10 cellular contexts compared by ENCODE assay signal in genomic region chr2:237616373-237617304, GRCh38. TPM values are rescaled to one million over a fixed set of nuclear protein-coding genes. Genes with fewer than 3 reads are reported as not detected.
DNase-seq lines count a peak whose midpoint lies in the region; ATAC-seq and TF ChIP-seq lines count a peak whose summit lies in the region.
"Had no signal": no experiment of that assay in that cellular context is flagged by ENCODE, and none has a peak within 500 bp of the region (broad histone marks: within the 10 kb centered on the region; RNA-seq: fewer than 3 reads in every experiment).

No MANE protein-coding gene starts in this region.

- no peak for TF ChIP-seq CTCF in brain (conservative IDR thresholded peaks at IDR 0.05)
- TF ChIP-seq CTCF in lower lobe of right lung (IDR thresholded peaks at IDR 0.05): no peak
- TF ChIP-seq CTCF in uterus (IDR thresholded peaks at IDR 0.05): no peak
- TF ChIP-seq CTCF in GM13977 (IDR thresholded peaks at IDR 0.05; ENCODE audit: extremely low read depth, insufficient read depth, missing control alignments): no peak

- H3K27ac ChIP-seq in lower lobe of right lung (peak overlapping the region; percentile 81), uterus (peak overlapping the region; percentile 84 to 97), substantia nigra (ENCODE audit: low read depth, low read length, poor library complexity, severe bottlenecking) (no peak overlapping the region)

- in situ Hi-C loops in GM13977 (cut with MboI; ENCODE audit: low pct_unique_long_range_greater_than_20kb, low sequenced_read_pairs, unreplicated experiment): no loop called here

- peaks cover 2% of the 10 kb centered on the region for H3K36me3 Mint-ChIP-seq in activated naive CD8-positive, alpha-beta T cell
- no peaks in the 10 kb centered on the region for H3K36me3 Mint-ChIP-seq in activated naive CD8-positive, alpha-beta T cell treated with anti-CD3 and anti-CD28 coated beads for 36 hours
- no peaks in the 10 kb centered on the region for H3K36me3 Mint-ChIP-seq in brain

- no peak for DNase-seq in activated naive CD8-positive, alpha-beta T cell treated with anti-CD3 and anti-CD28 coated beads for 36 hours
- DNase-seq in lower lobe of right lung (no peak), uterus (no peak), GM13977 (ENCODE audit: low spot score) (no peak), HUDEP-2 (lab: John Stamatoyannopoulos, UW; ENCODE audit: unreplicated experiment in 76 of 76) (no peak), substantia nigra (lab: John Stamatoyannopoulos, UW) (no peak)

- H3K27me3 ChIP-seq in lower lobe of right lung (ENCODE audit: low read depth): no peaks in the 10 kb centered on the region
- no peaks in the 10 kb centered on the region for H3K27me3 ChIP-seq in uterus

- intact Hi-C loops in lower lobe of right lung (cut with DNase I): no loop called here
- intact Hi-C loops in uterus (cut with DNase I; ENCODE audit: low total_unique reads): no loop called here

- peaks cover 40% of the 10 kb centered on the region for H3K4me1 Mint-ChIP-seq in activated naive CD8-positive, alpha-beta T cell (ENCODE audit: low read depth)
- peaks cover 34% of the 10 kb centered on the region for H3K4me1 Mint-ChIP-seq in activated naive CD8-positive, alpha-beta T cell treated with anti-CD3 and anti-CD28 coated beads for 36 hours
- H3K4me1 Mint-ChIP-seq in brain: peaks cover 38% of the 10 kb centered on the region

- H3K4me1 ChIP-seq in lower lobe of right lung: peaks cover 53% of the 10 kb centered on the region
- H3K4me1 ChIP-seq in uterus: peaks cover 20 to 26% of the 10 kb centered on the region in 2 donors

- H3K9me3 Mint-ChIP-seq in activated naive CD8-positive, alpha-beta T cell (ENCODE audit: low read depth): no peaks in the 10 kb centered on the region
- no peaks in the 10 kb centered on the region for H3K9me3 Mint-ChIP-seq in activated naive CD8-positive, alpha-beta T cell treated with anti-CD3 and anti-CD28 coated beads for 36 hours
- peaks cover 0 to 9% (median 0%) of the 10 kb centered on the region in 5 experiments for H3K9me3 Mint-ChIP-seq in brain

- peak overlapping the region; percentile 64 for H3K4me3 Mint-ChIP-seq in activated naive CD8-positive, alpha-beta T cell
- no peak overlapping the region for H3K4me3 Mint-ChIP-seq in activated naive CD8-positive, alpha-beta T cell treated with anti-CD3 and anti-CD28 coated beads for 36 hours
- H3K4me3 Mint-ChIP-seq in brain: peak overlapping the region in 3 of 5 experiments; percentile 18 to 23 (median 23)

- H3K4me3 ChIP-seq in lower lobe of right lung (no peak overlapping the region), uterus (no peak overlapping the region)

- TF ChIP-seq POLR2A in uterus (IDR thresholded peaks at IDR 0.05): no peak

- H3K9me3 ChIP-seq in lower lobe of right lung (no peaks in the 10 kb centered on the region), uterus (no peaks in the 10 kb centered on the region)

- no peaks in the 10 kb centered on the region for H3K27me3 Mint-ChIP-seq in activated naive CD8-positive, alpha-beta T cell
- no peaks in the 10 kb centered on the region for H3K27me3 Mint-ChIP-seq in activated naive CD8-positive, alpha-beta T cell treated with anti-CD3 and anti-CD28 coated beads for 36 hours
- peaks cover 4% of the 10 kb centered on the region for H3K27me3 Mint-ChIP-seq in brain

- ATAC-seq in lower lobe of right lung: peak; percentile 41 to 68

- peak overlapping the region; percentile 17 for H3K27ac Mint-ChIP-seq in activated naive CD8-positive, alpha-beta T cell
- no peak overlapping the region for H3K27ac Mint-ChIP-seq in activated naive CD8-positive, alpha-beta T cell treated with anti-CD3 and anti-CD28 coated beads for 36 hours
- peak overlapping the region; percentile 14 to 91 (median 83) for H3K27ac Mint-ChIP-seq in brain

- H3K36me3 ChIP-seq in lower lobe of right lung: no peaks in the 10 kb centered on the region
- H3K36me3 ChIP-seq in uterus: no peaks in the 10 kb centered on the region

RNA-seq across cellular contexts. Expression of gene LRRFIP1, which starts 10.7 kb away (rescaled TPM):
- 100 to 1,000 TPM; 162 to 164 TPM for total RNA-seq in activated naive CD8-positive, alpha-beta T cell treated with anti-CD3 and anti-CD28 coated beads for 36 hours
- polyA plus RNA-seq in brain (ENCODE audit: insufficient read depth, low read depth, low replicate concordance): 63.1 TPM
- total RNA-seq in lower lobe of right lung (180 TPM), uterus (100 to 1,000 TPM in 2 of 4 donors, 10 to 100 TPM in 2; 62.8 to 199 (median 121) TPM)

RNA-seq across cellular contexts. Expression of gene RAB17, which starts 26.1 kb away (rescaled TPM):
- total RNA-seq in activated naive CD8-positive, alpha-beta T cell treated with anti-CD3 and anti-CD28 coated beads for 36 hours: under 1 TPM; 0.31 to 0.40 TPM
- polyA plus RNA-seq in brain (ENCODE audit: insufficient read depth, low read depth, low replicate concordance): 7.5 TPM
- total RNA-seq in lower lobe of right lung: 60.1 TPM
- 1 to 10 TPM in 3 of 4 donors, under 1 TPM in 1; 0.26 to 4.6 (median 4.0) TPM for total RNA-seq in uterus
- total RNA-seq: T-helper 2 cell treated with Interferon-gamma antibody and Interleukin-4, amounts not matched to agents 100 ng/mL and 5 ng/mL, for 36 hours had no signal

RNA-seq across cellular contexts. Expression of gene PRLH, which starts 50.3 kb away (rescaled TPM):
- total RNA-seq in activated naive CD8-positive, alpha-beta T cell treated with anti-CD3 and anti-CD28 coated beads for 36 hours: not detected
- not detected for polyA plus RNA-seq in brain (ENCODE audit: insufficient read depth, low read depth, low replicate concordance)
- total RNA-seq in lower lobe of right lung (not detected), uterus (not detected)
- total RNA-seq: Daoy; T-helper 2 cell treated with Interferon-gamma antibody and Interleukin-4, amounts not matched to agents 100 ng/mL and 5 ng/mL, for 36 hours had no signal

Comparison
In these comparisons a context has a peak if more than half of its experiments do, and no peak if none do; other contexts are left out.
1. RNA of gene RAB17, which starts 26.1 kb away (total RNA-seq): 60.1 TPM in lower lobe of right lung (single experiment); 0.26 to 4.6 TPM in uterus and 0.31 to 0.40 TPM in activated naive CD8-positive, alpha-beta T cell treated with anti-CD3 and anti-CD28 coated beads for 36 hours; every median in the first group is over 10 times any median in the second.